8 cellular contexts compared by ENCODE assay signal in genomic region chr5:14595189-14595588, GRCh38. TPM values are rescaled to one million over a fixed set of nuclear protein-coding genes. Genes with fewer than 3 reads are reported as not detected.
DNase-seq lines count a peak whose midpoint lies in the region; ATAC-seq and TF ChIP-seq lines count a peak whose summit lies in the region.

No MANE protein-coding gene starts in this region.

- peaks cover 62% of the 10 kb centered on the region for H3K36me3 Mint-ChIP-seq in activated CD8-positive, alpha-beta T cell treated with anti-CD3 and anti-CD28 coated beads, Interleukin-2, amount 10 ng/mL, durations not matched to agents 7 days and 5 days (ENCODE audit: low read depth)
- no peaks in the 10 kb centered on the region for H3K36me3 Mint-ChIP-seq in osteocyte (ENCODE audit: unreplicated experiment)

- peak overlapping the region; percentile 66 for H3K4me3 Mint-ChIP-seq in activated CD8-positive, alpha-beta T cell treated with anti-CD3 and anti-CD28 coated beads, Interleukin-2, amount 10 ng/mL, durations not matched to agents 7 days and 5 days
- H3K4me3 Mint-ChIP-seq in osteocyte (ENCODE audit: unreplicated experiment) = no peak overlapping the region

- peaks cover 6% of the 10 kb centered on the region for H3K9me3 Mint-ChIP-seq in activated CD8-positive, alpha-beta T cell treated with anti-CD3 and anti-CD28 coated beads, Interleukin-2, amount 10 ng/mL, durations not matched to agents 7 days and 5 days (ENCODE audit: insufficient read depth)
- no peaks in the 10 kb centered on the region for H3K9me3 Mint-ChIP-seq in osteocyte (ENCODE audit: unreplicated experiment)

- peak overlapping the region; percentile 97 for H3K27ac Mint-ChIP-seq in activated CD8-positive, alpha-beta T cell treated with anti-CD3 and anti-CD28 coated beads, Interleukin-2, amount 10 ng/mL, durations not matched to agents 7 days and 5 days
- H3K27ac Mint-ChIP-seq in osteocyte (ENCODE audit: unreplicated experiment) = no peak overlapping the region

- POLR2A ChIA-PET in activated CD8-positive, alpha-beta T cell treated with anti-CD3 and anti-CD28 coated beads, Interleukin-2, amount 10 ng/mL, durations not matched to agents 7 days and 5 days (lab: Charles Lee) = interaction anchor here (5.5 to 5.8 kb wide), 2 partner anchors 12 to 181 kb away, joined by 43 to 95 read pairs; partner anchors contain the start of gene OTULINL

- CTCF ChIA-PET in activated CD8-positive, alpha-beta T cell treated with anti-CD3 and anti-CD28 coated beads, Interleukin-2, amount 10 ng/mL, durations not matched to agents 7 days and 5 days (lab: Charles Lee) = interaction anchor here (0.5 to 6.0 kb wide), 6 partner anchors 11 to 230 kb away, joined by 4 to 56 read pairs (median 10); partner anchors contain the start of gene OTULINL

- H3K27me3 Mint-ChIP-seq in activated CD8-positive, alpha-beta T cell treated with anti-CD3 and anti-CD28 coated beads, Interleukin-2, amount 10 ng/mL, durations not matched to agents 7 days and 5 days (ENCODE audit: low read depth) = no peaks in the 10 kb centered on the region
- H3K27me3 Mint-ChIP-seq in osteocyte (ENCODE audit: unreplicated experiment) = peaks cover 39% of the 10 kb centered on the region

- peak; percentile 80 for DNase-seq in GDM1 (lab: John Stamatoyannopoulos, UW)
- DNase-seq in activated CD8-positive, alpha-beta T cell treated with anti-CD3 and anti-CD28 coated beads, Interleukin-2, amount 10 ng/mL, durations not matched to agents 7 days and 5 days = peak; percentile 75
- peak; percentile 25 for DNase-seq in osteocyte (ENCODE audit: extremely low spot score, unreplicated experiment)
- no peak for DNase-seq in foreskin fibroblast
- DNase-seq in ecto neural progenitor cell (ENCODE audit: low spot score) = no peak
- no peak for DNase-seq in GM03348 (ENCODE audit: low spot score)

- no peak overlapping the region for H3K4me3 ChIP-seq in foreskin fibroblast (ENCODE audit: low read depth in 1 of 2, low read length in 2 of 2)

- ATAC-seq in GM19452 (IDR thresholded peaks at IDR 0.05; ENCODE audit: unreplicated experiment) (peak; percentile 78), HG03432 (IDR thresholded peaks at IDR 0.05; ENCODE audit: unreplicated experiment) (peak; percentile 85)
- peak; percentile 79 for ATAC-seq in activated CD8-positive, alpha-beta T cell treated with anti-CD3 and anti-CD28 coated beads, Interleukin-2, amount 10 ng/mL, durations not matched to agents 7 days and 5 days

- TF ChIP-seq CTCF in osteocyte (IDR thresholded peaks at IDR 0.05) (no peak), foreskin fibroblast (IDR thresholded peaks at IDR 0.05; ENCODE audit: low read depth, low read length) (no peak)

- H3K4me1 Mint-ChIP-seq in activated CD8-positive, alpha-beta T cell treated with anti-CD3 and anti-CD28 coated beads, Interleukin-2, amount 10 ng/mL, durations not matched to agents 7 days and 5 days (ENCODE audit: low read depth) = peaks cover 91% of the 10 kb centered on the region
- H3K4me1 Mint-ChIP-seq in osteocyte (ENCODE audit: unreplicated experiment) = no peaks in the 10 kb centered on the region

RNA-seq across cellular contexts. Expression of gene OTULINL, which starts 13.6 kb away (rescaled TPM):
- 10 to 100 TPM; 59.6 to 68.3 TPM for total RNA-seq in activated CD8-positive, alpha-beta T cell treated with anti-CD3 and anti-CD28 coated beads, Interleukin-2, amount 10 ng/mL, durations not matched to agents 7 days and 5 days
- total RNA-seq in osteocyte = 0.73 and 1.3 TPM in 2 replicates

Comparison
In these comparisons a context has a peak if more than half of its experiments do, and no peak if none do; other contexts are left out.
1. DNase-seq: peak in GDM1 (single experiment), activated CD8-positive, alpha-beta T cell treated with anti-CD3 and anti-CD28 coated beads, Interleukin-2, amount 10 ng/mL, durations not matched to agents 7 days and 5 days (single experiment) and osteocyte (single experiment); none in foreskin fibroblast (0 of 2), ecto neural progenitor cell (single experiment) and GM03348 (single experiment).
2. RNA of gene OTULINL, which starts 13.6 kb away (total RNA-seq): 59.6 to 68.3 TPM in activated CD8-positive, alpha-beta T cell treated with anti-CD3 and anti-CD28 coated beads, Interleukin-2, amount 10 ng/mL, durations not matched to agents 7 days and 5 days; 0.73 to 1.3 TPM in osteocyte; every median in the first group is over 10 times any median in the second.
3. Peak in every context shown above with its lines, with median percentiles within 50 percentile points of each other: ATAC-seq.